In genomic region chr11:74010306-74010981, GRCh38 we compare ENCODE assay signal across 13 cellular contexts. TPM values are rescaled to one million over a fixed set of nuclear protein-coding genes. Genes with fewer than 3 reads are reported as not detected.
DNase-seq lines count a peak whose midpoint lies in the region; ATAC-seq and TF ChIP-seq lines count a peak whose summit lies in the region.
"Had no signal": no experiment of that assay in that cellular context is flagged by ENCODE, and none has a peak within 500 bp of the region (broad histone marks: within the 10 kb centered on the region; RNA-seq: fewer than 3 reads in every experiment).

No MANE protein-coding gene starts in this region.

- peaks cover 82% of the 10 kb centered on the region for H3K4me1 Mint-ChIP-seq in activated CD4-positive, alpha-beta T cell treated with anti-CD3 and anti-CD28 coated beads for 36 hours
- peaks cover 5% of the 10 kb centered on the region for H3K4me1 Mint-ChIP-seq in neural crest cell

- H3K27me3 ChIP-seq in stomach = no peaks in the 10 kb centered on the region
- H3K27me3 ChIP-seq: dorsolateral prefrontal cortex had no signal

- CTCF ChIA-PET in activated CD4-positive, alpha-beta T cell treated with anti-CD3 and anti-CD28 coated beads for 36 hours (lab: Charles Lee) = interaction anchor here (0.7 to 1.0 kb wide), 3 partner anchors 17 to 46 kb away, joined by 3 to 6 read pairs (median 3); no protein-coding TSS in a partner anchor
- CTCF ChIA-PET in HEK293T (lab: Yijun Ruan, JAX) = no interaction called here

- intact Hi-C loops in activated CD4-positive, alpha-beta T cell treated with anti-CD3 and anti-CD28 coated beads for 36 hours (cut with DNase I, micrococcal nuclease) = loop anchor here in 1 of 2 experiments (2.0 kb wide), 1 partner anchor 14 kb away; no protein-coding TSS in a partner anchor
- intact Hi-C loops in stomach (cut with DNase I; ENCODE audit: low total_unique reads) = no loop called here

- H3K4me1 ChIP-seq in stomach = peaks cover 0 to 23% (median 2%) of the 10 kb centered on the region in 4 donors

- POLR2A ChIA-PET in activated CD4-positive, alpha-beta T cell treated with anti-CD3 and anti-CD28 coated beads for 36 hours (lab: Charles Lee) = interaction anchor here (0.5 to 5.2 kb wide), 4 partner anchors 15 to 482 kb away, joined by 3 to 35 read pairs (median 16); partner anchors contain the start of gene UCP2
- POLR2A ChIA-PET in HEK293T (lab: Yijun Ruan, JAX) = no interaction called here

- no peak for ATAC-seq in activated CD4-positive, alpha-beta T cell treated with anti-CD3 and anti-CD28 coated beads for 36 hours
- ATAC-seq in activated naive CD4-positive, alpha-beta T cell treated with anti-CD3 and anti-CD28 coated beads, Interleukin-2, amount 50 U/mL, for 72 hours = no peak

- peaks cover 0 to 31% (median 17%) of the 10 kb centered on the region in 4 donors for H3K36me3 ChIP-seq in stomach

- no peak overlapping the region for H3K4me3 Mint-ChIP-seq in activated CD4-positive, alpha-beta T cell treated with anti-CD3 and anti-CD28 coated beads for 36 hours
- H3K4me3 Mint-ChIP-seq in neural crest cell = no peak overlapping the region

- no peak for DNase-seq in activated CD4-positive, alpha-beta T cell treated with anti-CD3 and anti-CD28 coated beads for 36 hours
- no peak for DNase-seq in activated CD4-positive, alpha-beta T cell treated with anti-CD3 and anti-CD28 coated beads, Interleukin-2, amount 50 U/mL, for 4 hours
- peak; percentile 50 for DNase-seq in NCI-H2227 (lab: John Stamatoyannopoulos, UW; ENCODE audit: unreplicated experiment)
- DNase-seq in activated naive CD4-positive, alpha-beta T cell treated with anti-CD3 and anti-CD28 coated beads, Interleukin-2, amount 50 U/mL, for 72 hours (ENCODE audit: low spot score in 2 of 2) = no peak
- DNase-seq in neural crest cell (ENCODE audit: low read depth, low spot score) = no peak
- DNase-seq in iPS-NIHi11 (ENCODE audit: low spot score) = no peak
- no peak for DNase-seq in HEK293T (ENCODE audit: extremely low spot score)
- no peak for DNase-seq in stomach
- DNase-seq: amygdala, dorsolateral prefrontal cortex, NCI-H345 had no signal

- 80 to 94% (median 84%) methylated on average over 3 of the region's 3 CpGs for WGBS in stomach, 5 donors

- H3K27me3 Mint-ChIP-seq in activated CD4-positive, alpha-beta T cell treated with anti-CD3 and anti-CD28 coated beads for 36 hours = no peaks in the 10 kb centered on the region
- no peaks in the 10 kb centered on the region for H3K27me3 Mint-ChIP-seq in neural crest cell (ENCODE audit: low read depth)

- H3K27ac ChIP-seq in stomach = no peak overlapping the region
- H3K27ac ChIP-seq: dorsolateral prefrontal cortex had no signal

- no peaks in the 10 kb centered on the region for H3K9me3 Mint-ChIP-seq in activated CD4-positive, alpha-beta T cell treated with anti-CD3 and anti-CD28 coated beads for 36 hours (ENCODE audit: low read depth)
- H3K9me3 Mint-ChIP-seq in activated naive CD4-positive, alpha-beta T cell treated with anti-CD3 and anti-CD28 coated beads, Interleukin-2, amount 50 U/mL, for 72 hours = peaks cover 0 to 4% of the 10 kb centered on the region in 2 donors
- no peaks in the 10 kb centered on the region for H3K9me3 Mint-ChIP-seq in neural crest cell

- peak overlapping the region; percentile 83 for H3K27ac Mint-ChIP-seq in activated CD4-positive, alpha-beta T cell treated with anti-CD3 and anti-CD28 coated beads for 36 hours
- peak overlapping the region; percentile 98 to 100 for H3K27ac Mint-ChIP-seq in activated naive CD4-positive, alpha-beta T cell treated with anti-CD3 and anti-CD28 coated beads, Interleukin-2, amount 50 U/mL, for 72 hours
- H3K27ac Mint-ChIP-seq in neural crest cell (ENCODE audit: unreplicated experiment) = peak overlapping the region; percentile 78

- no peaks in the 10 kb centered on the region for H3K9me3 ChIP-seq in stomach

- TF ChIP-seq EP300 in stomach (IDR thresholded peaks at IDR 0.05) = no peak

- H3K4me3 ChIP-seq in stomach = no peak overlapping the region
- H3K4me3 ChIP-seq: dorsolateral prefrontal cortex had no signal

- no peak for TF ChIP-seq CTCF in neural crest cell (conservative IDR thresholded peaks at IDR 0.05)
- TF ChIP-seq CTCF in stomach (IDR thresholded peaks at IDR 0.05) = no peak

- TF ChIP-seq POLR2A in stomach (IDR thresholded peaks at IDR 0.05) = no peak

- H3K36me3 Mint-ChIP-seq in activated CD4-positive, alpha-beta T cell treated with anti-CD3 and anti-CD28 coated beads for 36 hours (ENCODE audit: low read depth) = peaks cover 10% of the 10 kb centered on the region
- H3K36me3 Mint-ChIP-seq in activated naive CD4-positive, alpha-beta T cell treated with anti-CD3 and anti-CD28 coated beads, Interleukin-2, amount 50 U/mL, for 72 hours = peaks cover 0 to 18% of the 10 kb centered on the region in 2 donors
- peaks cover 14% of the 10 kb centered on the region for H3K36me3 Mint-ChIP-seq in neural crest cell (ENCODE audit: low read depth)

TF ChIP-seq in HEK293T, 16 proteins besides CTCF, POLR2A, EP300 and RAD21:
- TF ChIP-seq BHLHE40 (IDR thresholded peaks at IDR 0.05; ENCODE audit: borderline replicate concordance) (no peak), PKNOX1 (IDR thresholded peaks at IDR 0.05) (no peak), FOXA1 (IDR thresholded peaks at IDR 0.05) (no peak), ZNF384 (IDR thresholded peaks at IDR 0.05) (no peak), HDGF (IDR thresholded peaks at IDR 0.05; ENCODE audit: borderline replicate concordance) (no peak), NFRKB (IDR thresholded peaks at IDR 0.05) (no peak), CTBP1 (IDR thresholded peaks at IDR 0.05; ENCODE audit: borderline replicate concordance) (no peak), L3MBTL2 (conservative IDR thresholded peaks at IDR 0.05) (no peak), SUZ12 (IDR thresholded peaks at IDR 0.05) (no peak), FOXK2 (IDR thresholded peaks at IDR 0.05) (no peak), ELF4 (IDR thresholded peaks at IDR 0.05) (no peak)

RNA-seq across cellular contexts. Expression of gene UCP3, which starts 1.6 kb away (rescaled TPM):
- under 1 TPM; 0.69 to 0.73 TPM for total RNA-seq in activated CD4-positive, alpha-beta T cell treated with anti-CD3 and anti-CD28 coated beads for 36 hours
- 1 to 10 TPM; 1.5 to 2.7 TPM for total RNA-seq in activated naive CD4-positive, alpha-beta T cell treated with anti-CD3 and anti-CD28 coated beads, Interleukin-2, amount 50 U/mL, for 72 hours
- total RNA-seq in neural crest cell (4.0 TPM in 2 replicates), stomach (10 to 100 TPM in 1 of 5 donors, 1 to 10 TPM in 1, under 1 TPM in 2, not detected in 1; under 0.01 to 28.0 (median 1.3) TPM)
- 1 to 10 TPM in 1 of 3 donors, under 1 TPM in 2; 0.19 to 1.4 (median 0.70) TPM for polyA plus RNA-seq in stomach

RNA-seq across cellular contexts. Expression of gene UCP2, which starts 27.8 kb away (rescaled TPM):
- 100 to 1,000 TPM; 259 to 261 TPM for total RNA-seq in activated CD4-positive, alpha-beta T cell treated with anti-CD3 and anti-CD28 coated beads for 36 hours
- 100 to 1,000 TPM; 271 to 326 TPM for total RNA-seq in activated naive CD4-positive, alpha-beta T cell treated with anti-CD3 and anti-CD28 coated beads, Interleukin-2, amount 50 U/mL, for 72 hours
- total RNA-seq in neural crest cell (66.4 and 71.4 TPM in 2 replicates), stomach (100 to 1,000 TPM in 1 of 5 donors, 10 to 100 TPM in 4; 15.2 to 111 (median 41.9) TPM)
- 10 to 100 TPM; 21.9 to 55.3 (median 49.3) TPM for polyA plus RNA-seq in stomach

RNA-seq across cellular contexts. Expression of gene DNAJB13, which starts 59.6 kb away (rescaled TPM):
- total RNA-seq in activated CD4-positive, alpha-beta T cell treated with anti-CD3 and anti-CD28 coated beads for 36 hours = under 1 TPM; 0.37 to 0.57 TPM
- total RNA-seq in activated naive CD4-positive, alpha-beta T cell treated with anti-CD3 and anti-CD28 coated beads, Interleukin-2, amount 50 U/mL, for 72 hours = under 1 TPM; 0.29 to 0.32 TPM
- total RNA-seq in neural crest cell (0.32 and 0.35 TPM in 2 replicates), stomach (not detected)
- under 1 TPM in 1 of 3 donors, not detected in 2; 0.28 TPM for polyA plus RNA-seq in stomach
- total RNA-seq: Daoy, LHCN-M2 had no signal
